In genomic region chr11:88175004-88175706, GRCh38 we compare ENCODE assay signal across 1 cellular context.
TF ChIP-seq lines count a peak whose summit lies in the region.

RAB38 (minus strand) TSS chr11:88175443; CDS start chr11:88175384, 59 bp downstream.

TF ChIP-seq in HEK293, 187 proteins besides CTCF, POLR2A, EP300 and RAD21 (continued from another document):
- TF ChIP-seq GLIS2 (tag by site-specific recombination; IDR thresholded peaks at IDR 0.05) (peak; percentile 24; the same call in 1 of the 2 replicates), ZNF335 (tag by site-specific recombination; conservative IDR thresholded peaks at IDR 0.05) (peak; percentile 90), ZFHX2 (tag by site-specific recombination; conservative IDR thresholded peaks at IDR 0.05) (peak; percentile 18; the same call in 1 of the 2 replicates), ZNF792 (tag by site-specific recombination; IDR thresholded peaks at IDR 0.05) (no peak), ZBTB17 (tag by site-specific recombination; IDR thresholded peaks at IDR 0.05) (peak; percentile 77; the same call in 1 of the 2 replicates), ZNF169 (tag by site-specific recombination; IDR thresholded peaks at IDR 0.05) (no peak), ZNF341 (tag by site-specific recombination; IDR thresholded peaks at IDR 0.05; ENCODE audit: low read depth) (peak; percentile 66; the same call in 1 of the 2 replicates), ZBTB11 (tag by site-specific recombination; conservative IDR thresholded peaks at IDR 0.05; ENCODE audit: low read depth) (0 out of 2 replicates have a peak, but pooled peaks have one; percentile 8), ZNF660 (tag by site-specific recombination; IDR thresholded peaks at IDR 0.05) (no peak), ZNF23 (tag by site-specific recombination; IDR thresholded peaks at IDR 0.05; ENCODE audit: borderline replicate concordance) (no peak), SP2 (tag by site-specific recombination; IDR thresholded peaks at IDR 0.05) (no peak; the same call in 1 of the 2 replicates), ZNF596 (tag by site-specific recombination; IDR thresholded peaks at IDR 0.05) (no peak), ZNF776 (tag by site-specific recombination; IDR thresholded peaks at IDR 0.05; ENCODE audit: borderline replicate concordance) (no peak)
